ENCODE assay signal across 1 cellular context in the genomic region with DNA sequence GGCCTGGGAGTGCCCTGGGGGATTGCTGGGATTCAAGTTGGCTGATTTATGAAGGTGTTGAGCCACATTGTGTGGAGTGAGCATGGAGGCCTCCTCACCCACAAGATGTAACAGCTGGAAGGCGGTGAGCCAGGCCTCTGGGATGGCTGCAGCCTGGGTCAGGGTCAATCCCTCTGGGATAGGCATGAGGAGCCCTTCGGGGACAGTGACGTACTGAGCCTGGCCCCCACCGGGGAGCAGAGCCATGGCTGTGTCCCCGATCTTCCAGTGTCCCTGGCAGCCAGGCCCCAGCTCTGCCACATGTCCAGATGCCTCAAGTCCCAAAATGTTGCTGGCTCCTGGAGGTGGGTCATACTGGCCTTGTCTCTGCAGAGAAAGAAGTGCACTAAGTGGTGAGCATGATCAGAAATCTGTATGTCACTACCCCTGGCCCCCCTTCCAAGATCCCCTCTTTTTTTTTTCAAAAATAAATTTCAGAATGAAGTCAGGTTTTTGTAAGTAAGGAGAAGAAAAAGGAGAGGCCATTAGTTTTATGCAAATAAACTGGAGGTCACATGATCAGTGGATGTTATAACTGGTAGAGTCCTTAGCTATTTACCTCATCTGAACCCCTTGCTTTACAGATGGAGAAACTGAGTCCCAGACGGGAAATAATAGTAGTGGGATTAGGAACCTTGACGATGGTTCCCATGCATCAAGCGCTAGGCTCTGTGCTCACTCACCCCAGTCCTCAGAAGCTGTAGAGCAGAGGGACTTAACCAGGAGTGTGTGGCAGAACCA.
TF ChIP-seq lines count a peak whose summit lies in the region.

No MANE protein-coding gene starts in this region.

TF ChIP-seq in SK-N-SH, 30 proteins besides CTCF, POLR2A, EP300 and RAD21:
- no peak for TF ChIP-seq NFIC (IDR thresholded peaks at IDR 0.05; ENCODE audit: borderline replicate concordance)
- TF ChIP-seq TEAD4 (IDR thresholded peaks at IDR 0.05; ENCODE audit: borderline replicate concordance, insufficient read depth): no peak
- TF ChIP-seq, protein P1, sequence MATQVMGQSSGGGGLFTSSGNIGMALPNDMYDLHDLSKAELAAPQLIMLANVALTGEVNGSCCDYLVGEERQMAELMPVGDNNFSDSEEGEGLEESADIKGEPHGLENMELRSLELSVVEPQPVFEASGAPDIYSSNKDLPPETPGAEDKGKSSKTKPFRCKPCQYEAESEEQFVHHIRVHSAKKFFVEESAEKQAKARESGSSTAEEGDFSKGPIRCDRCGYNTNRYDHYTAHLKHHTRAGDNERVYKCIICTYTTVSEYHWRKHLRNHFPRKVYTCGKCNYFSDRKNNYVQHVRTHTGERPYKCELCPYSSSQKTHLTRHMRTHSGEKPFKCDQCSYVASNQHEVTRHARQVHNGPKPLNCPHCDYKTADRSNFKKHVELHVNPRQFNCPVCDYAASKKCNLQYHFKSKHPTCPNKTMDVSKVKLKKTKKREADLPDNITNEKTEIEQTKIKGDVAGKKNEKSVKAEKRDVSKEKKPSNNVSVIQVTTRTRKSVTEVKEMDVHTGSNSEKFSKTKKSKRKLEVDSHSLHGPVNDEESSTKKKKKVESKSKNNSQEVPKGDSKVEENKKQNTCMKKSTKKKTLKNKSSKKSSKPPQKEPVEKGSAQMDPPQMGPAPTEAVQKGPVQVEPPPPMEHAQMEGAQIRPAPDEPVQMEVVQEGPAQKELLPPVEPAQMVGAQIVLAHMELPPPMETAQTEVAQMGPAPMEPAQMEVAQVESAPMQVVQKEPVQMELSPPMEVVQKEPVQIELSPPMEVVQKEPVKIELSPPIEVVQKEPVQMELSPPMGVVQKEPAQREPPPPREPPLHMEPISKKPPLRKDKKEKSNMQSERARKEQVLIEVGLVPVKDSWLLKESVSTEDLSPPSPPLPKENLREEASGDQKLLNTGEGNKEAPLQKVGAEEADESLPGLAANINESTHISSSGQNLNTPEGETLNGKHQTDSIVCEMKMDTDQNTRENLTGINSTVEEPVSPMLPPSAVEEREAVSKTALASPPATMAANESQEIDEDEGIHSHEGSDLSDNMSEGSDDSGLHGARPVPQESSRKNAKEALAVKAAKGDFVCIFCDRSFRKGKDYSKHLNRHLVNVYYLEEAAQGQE (IDR thresholded peaks at IDR 0.05; ENCODE audit: low read depth, low read length): no peak
TF ChIP-seq in SK-N-SH: peak in this region for 0.
